ENCODE assay signal across 1 cellular context in genomic region chr4:2843023-2843908, GRCh38.
A peak's percentile ranks its signal among the peaks of the same experiment; 100 is the strongest.
TF ChIP-seq lines count a peak whose summit lies in the region.

A gene with protein sequence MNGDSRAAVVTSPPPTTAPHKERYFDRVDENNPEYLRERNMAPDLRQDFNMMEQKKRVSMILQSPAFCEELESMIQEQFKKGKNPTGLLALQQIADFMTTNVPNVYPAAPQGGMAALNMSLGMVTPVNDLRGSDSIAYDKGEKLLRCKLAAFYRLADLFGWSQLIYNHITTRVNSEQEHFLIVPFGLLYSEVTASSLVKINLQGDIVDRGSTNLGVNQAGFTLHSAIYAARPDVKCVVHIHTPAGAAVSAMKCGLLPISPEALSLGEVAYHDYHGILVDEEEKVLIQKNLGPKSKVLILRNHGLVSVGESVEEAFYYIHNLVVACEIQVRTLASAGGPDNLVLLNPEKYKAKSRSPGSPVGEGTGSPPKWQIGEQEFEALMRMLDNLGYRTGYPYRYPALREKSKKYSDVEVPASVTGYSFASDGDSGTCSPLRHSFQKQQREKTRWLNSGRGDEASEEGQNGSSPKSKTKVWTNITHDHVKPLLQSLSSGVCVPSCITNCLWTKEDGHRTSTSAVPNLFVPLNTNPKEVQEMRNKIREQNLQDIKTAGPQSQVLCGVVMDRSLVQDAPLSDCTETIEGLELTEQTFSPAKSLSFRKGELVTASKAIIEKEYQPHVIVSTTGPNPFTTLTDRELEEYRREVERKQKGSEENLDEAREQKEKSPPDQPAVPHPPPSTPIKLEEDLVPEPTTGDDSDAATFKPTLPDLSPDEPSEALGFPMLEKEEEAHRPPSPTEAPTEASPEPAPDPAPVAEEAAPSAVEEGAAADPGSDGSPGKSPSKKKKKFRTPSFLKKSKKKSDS (plus strand): TSS chr4:2843844. CDS start chr4:2875916, 32,072 bp downstream.

TF ChIP-seq in HepG2, 621 proteins besides CTCF, POLR2A, EP300 and RAD21 (continued from another document and continues in another):
- TF ChIP-seq, protein P1, sequence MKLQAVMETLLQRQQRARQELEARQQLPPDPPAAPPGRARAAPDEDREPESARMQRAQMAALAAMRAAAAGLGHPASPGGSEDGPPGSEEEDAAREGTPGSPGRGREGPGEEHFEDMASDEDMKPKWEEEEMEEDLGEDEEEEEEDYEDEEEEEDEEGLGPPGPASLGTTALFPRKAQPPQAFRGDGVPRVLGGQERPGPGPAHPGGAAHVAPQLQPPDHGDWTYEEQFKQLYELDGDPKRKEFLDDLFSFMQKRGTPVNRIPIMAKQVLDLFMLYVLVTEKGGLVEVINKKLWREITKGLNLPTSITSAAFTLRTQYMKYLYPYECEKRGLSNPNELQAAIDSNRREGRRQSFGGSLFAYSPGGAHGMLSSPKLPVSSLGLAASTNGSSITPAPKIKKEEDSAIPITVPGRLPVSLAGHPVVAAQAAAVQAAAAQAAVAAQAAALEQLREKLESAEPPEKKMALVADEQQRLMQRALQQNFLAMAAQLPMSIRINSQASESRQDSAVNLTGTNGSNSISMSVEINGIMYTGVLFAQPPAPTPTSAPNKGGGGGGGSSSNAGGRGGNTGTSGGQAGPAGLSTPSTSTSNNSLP (IDR thresholded peaks at IDR 0.05; ENCODE audit: low read depth, low read length), result no peak
- TF ChIP-seq EHMT2 (IDR thresholded peaks at IDR 0.05; ENCODE audit: borderline replicate concordance, low read depth, low read length) (no peak), LRRFIP1 (CRISPR knock-in tag; conservative IDR thresholded peaks at IDR 0.05) (no peak), ZNF891 (CRISPR knock-in tag; IDR thresholded peaks at IDR 0.05) (no peak), RARA (CRISPR knock-in tag; IDR thresholded peaks at IDR 0.05) (0 out of 2 replicates have a peak, but pooled peaks have one; percentile 39), GABPA (IDR thresholded peaks at IDR 0.05; ENCODE audit: low read depth, low read length) (no peak), GABPA (CRISPR knock-in tag; IDR thresholded peaks at IDR 0.05; ENCODE audit: low read depth) (no peak), NFKBIZ (CRISPR knock-in tag; IDR thresholded peaks at IDR 0.05) (no peak), CHD4 (IDR thresholded peaks at IDR 0.05; ENCODE audit: borderline replicate concordance, low read length) (no peak), FOXO4 (CRISPR knock-in tag; conservative IDR thresholded peaks at IDR 0.05) (no peak), ZNF646 (CRISPR knock-in tag; IDR thresholded peaks at IDR 0.05) (no peak), ZNF709 (CRISPR knock-in tag; IDR thresholded peaks at IDR 0.05) (peak; percentile 84; the same call in 1 of the 2 replicates), FOXO1 (CRISPR knock-in tag; IDR thresholded peaks at IDR 0.05) (no peak), TBX3 (IDR thresholded peaks at IDR 0.05; ENCODE audit: borderline replicate concordance) (no peak), SPEN (CRISPR knock-in tag; IDR thresholded peaks at IDR 0.05; ENCODE audit: low read depth) (peak; percentile 72), ZSCAN29 (CRISPR knock-in tag; conservative IDR thresholded peaks at IDR 0.05) (no peak), SIX1 (CRISPR knock-in tag; IDR thresholded peaks at IDR 0.05; ENCODE audit: borderline replicate concordance) (no peak), MAFF (IDR thresholded peaks at IDR 0.05; ENCODE audit: low read depth, low read length) (no peak), ZNF720 (CRISPR knock-in tag; IDR thresholded peaks at IDR 0.05) (no peak), RERE (CRISPR knock-in tag; IDR thresholded peaks at IDR 0.05; ENCODE audit: low read depth) (no peak), MEIS2 (CRISPR knock-in tag; IDR thresholded peaks at IDR 0.05) (no peak), ZNF34 (CRISPR knock-in tag; IDR thresholded peaks at IDR 0.05; ENCODE audit: borderline replicate concordance) (no peak), ZNF576 (CRISPR knock-in tag; IDR thresholded peaks at IDR 0.05) (no peak), ZNF138 (CRISPR knock-in tag; IDR thresholded peaks at IDR 0.05; ENCODE audit: low read depth) (peak; percentile 24; the same call in 1 of the 2 replicates), ZKSCAN5 (CRISPR knock-in tag; IDR thresholded peaks at IDR 0.05) (no peak), KMT2A (CRISPR knock-in tag; IDR thresholded peaks at IDR 0.05) (peak; percentile 84), DMAP1 (CRISPR knock-in tag; IDR thresholded peaks at IDR 0.05) (peak; percentile 55), RCOR2 (CRISPR knock-in tag; IDR thresholded peaks at IDR 0.05) (no peak), GFI1 (CRISPR knock-in tag; IDR thresholded peaks at IDR 0.05; ENCODE audit: borderline replicate concordance) (peak; percentile 72; the same call in 1 of the 2 replicates), ZNF160 (CRISPR knock-in tag; IDR thresholded peaks at IDR 0.05) (no peak), TOPORS (CRISPR knock-in tag; IDR thresholded peaks at IDR 0.05) (peak; percentile 38; the same call in 1 of the 2 replicates), ZNF879 (CRISPR knock-in tag; IDR thresholded peaks at IDR 0.05) (peak; percentile 25; the same call in 1 of the 2 replicates), ETV5 (CRISPR knock-in tag; IDR thresholded peaks at IDR 0.05; ENCODE audit: borderline replicate concordance) (0 out of 2 replicates have a peak, but pooled peaks have one; percentile 16)
- TF ChIP-seq, protein P2, sequence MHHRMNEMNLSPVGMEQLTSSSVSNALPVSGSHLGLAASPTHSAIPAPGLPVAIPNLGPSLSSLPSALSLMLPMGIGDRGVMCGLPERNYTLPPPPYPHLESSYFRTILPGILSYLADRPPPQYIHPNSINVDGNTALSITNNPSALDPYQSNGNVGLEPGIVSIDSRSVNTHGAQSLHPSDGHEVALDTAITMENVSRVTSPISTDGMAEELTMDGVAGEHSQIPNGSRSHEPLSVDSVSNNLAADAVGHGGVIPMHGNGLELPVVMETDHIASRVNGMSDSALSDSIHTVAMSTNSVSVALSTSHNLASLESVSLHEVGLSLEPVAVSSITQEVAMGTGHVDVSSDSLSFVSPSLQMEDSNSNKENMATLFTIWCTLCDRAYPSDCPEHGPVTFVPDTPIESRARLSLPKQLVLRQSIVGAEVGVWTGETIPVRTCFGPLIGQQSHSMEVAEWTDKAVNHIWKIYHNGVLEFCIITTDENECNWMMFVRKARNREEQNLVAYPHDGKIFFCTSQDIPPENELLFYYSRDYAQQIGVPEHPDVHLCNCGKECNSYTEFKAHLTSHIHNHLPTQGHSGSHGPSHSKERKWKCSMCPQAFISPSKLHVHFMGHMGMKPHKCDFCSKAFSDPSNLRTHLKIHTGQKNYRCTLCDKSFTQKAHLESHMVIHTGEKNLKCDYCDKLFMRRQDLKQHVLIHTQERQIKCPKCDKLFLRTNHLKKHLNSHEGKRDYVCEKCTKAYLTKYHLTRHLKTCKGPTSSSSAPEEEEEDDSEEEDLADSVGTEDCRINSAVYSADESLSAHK (CRISPR knock-in tag; IDR thresholded peaks at IDR 0.05; ENCODE audit: borderline replicate concordance), result no peak
